ENCODE assay signal across 9 cellular contexts in genomic region chr14:73728106-73729014, GRCh38. TPM values are rescaled to one million over a fixed set of nuclear protein-coding genes. Genes with fewer than 3 reads are reported as not detected.
DNase-seq lines count a peak whose midpoint lies in the region; ATAC-seq and TF ChIP-seq lines count a peak whose summit lies in the region.
"Had no signal": no experiment of that assay in that cellular context is flagged by ENCODE, and none has a peak within 500 bp of the region (broad histone marks: within the 10 kb centered on the region; RNA-seq: fewer than 3 reads in every experiment).

No MANE protein-coding gene starts in this region.

- DNase-seq in COR-L47 (lab: John Stamatoyannopoulos, UW) (peak; percentile 49), NCI-H524 (lab: John Stamatoyannopoulos, UW) (peak; percentile 64 to 84), left lung (peak; percentile 87 to 89)
- DNase-seq in activated CD4-positive, alpha-beta T cell treated with anti-CD3 and anti-CD28 coated beads for 4 hours = peak; percentile 82 to 94
- DNase-seq in stimulated activated CD4-positive, alpha-beta T cell treated with anti-CD3 and anti-CD28 coated beads, Interleukin-2, amount 100 ng/mL, for 48 hours = peak; percentile 93 to 94

- H3K27ac ChIP-seq in HEK293 (ENCODE audit: extremely low read depth, low read depth, low read length) = no peak overlapping the region
- H3K27ac ChIP-seq in cingulate gyrus (ENCODE audit: low read depth, low read length) = peak overlapping the region; percentile 39
- peak overlapping the region; percentile 33 to 76 for H3K27ac ChIP-seq in left lung
- H3K27ac ChIP-seq: SK-N-MC had no signal

- no peaks in the 10 kb centered on the region for H3K9me3 ChIP-seq in HEK293 (ENCODE audit: control insufficient read depth, insufficient read depth, low read depth, low read length)
- no peaks in the 10 kb centered on the region for H3K9me3 ChIP-seq in left lung

- intact Hi-C loops in left lung (cut with DNase I) = loop anchor here in 1 of 2 donors (5.0 kb wide), 1 partner anchor 99 kb away; no protein-coding TSS in a partner anchor

- H3K27me3 ChIP-seq in left lung = no peaks in the 10 kb centered on the region

- POLR2A ChIA-PET in HEK293 (lab: Yijun Ruan, JAX) = interaction anchor here (0.6 to 1.3 kb wide), 5 partner anchors 14 to 307 kb away, joined by 3 to 6 read pairs (median 3); partner anchors contain the start of genes PNMA1 and ZNF410

- peak; percentile 44; the same call in 1 of the 2 replicates for TF ChIP-seq CTCF in HEK293 (tag by site-specific recombination; IDR thresholded peaks at IDR 0.05)
- TF ChIP-seq CTCF in left lung (IDR thresholded peaks at IDR 0.05) = peak; percentile 87 to 96

- H3K4me1 ChIP-seq in HEK293 (ENCODE audit: control insufficient read depth, insufficient read depth, low read length) (0 out of 2 replicates have a peak, but pooled peaks cover 3% of the 10 kb centered on the region), left lung (peaks cover 23 to 60% of the 10 kb centered on the region in 2 donors)

- ATAC-seq in left lung (peak; percentile 90), HG03039 (IDR thresholded peaks at IDR 0.05; ENCODE audit: unreplicated experiment) (no peak)

- CTCF ChIA-PET in HEK293 (lab: Yijun Ruan, JAX) = interaction anchor here (0.5 to 3.8 kb wide), 39 partner anchors 10 to 561 kb away, joined by 3 to 35 read pairs (median 3); partner anchors contain the start of gene ZNF410

- H3K36me3 ChIP-seq in HEK293 (ENCODE audit: control insufficient read depth in 2 of 2, insufficient read depth in 1 of 2, low read length in 2 of 2) = peaks cover 19 to 92% of the 10 kb centered on the region in 2 experiments
- H3K36me3 ChIP-seq in left lung = peaks cover 0 to 77% of the 10 kb centered on the region in 2 donors

- no peak overlapping the region for H3K4me3 ChIP-seq in HEK293 (ENCODE audit: low read depth, low read length)
- H3K4me3 ChIP-seq in left lung = no peak overlapping the region
- H3K4me3 ChIP-seq: SK-N-MC had no signal

TF ChIP-seq in HEK293, 187 proteins besides CTCF, POLR2A, EP300 and RAD21:
- TF ChIP-seq ZNF416 (tag by site-specific recombination; IDR thresholded peaks at IDR 0.05) (no peak), ZNF654 (tag by site-specific recombination; IDR thresholded peaks at IDR 0.05; ENCODE audit: low read depth) (peak; percentile 55), SP7 (tag by site-specific recombination; IDR thresholded peaks at IDR 0.05) (0 out of 2 replicates have a peak, but pooled peaks have one; percentile 29), ZNF768 (tag by site-specific recombination; IDR thresholded peaks at IDR 0.05) (no peak), SALL2 (tag by site-specific recombination; IDR thresholded peaks at IDR 0.05; ENCODE audit: borderline replicate concordance) (no peak), ZNF341 (tag by site-specific recombination; IDR thresholded peaks at IDR 0.05; ENCODE audit: low read depth) (no peak), ZNF548 (tag by site-specific recombination; IDR thresholded peaks at IDR 0.05) (no peak), ZNF362 (tag by site-specific recombination; IDR thresholded peaks at IDR 0.05) (no peak), MEIS1 (CRISPR knock-in tag; IDR thresholded peaks at IDR 0.05; ENCODE audit: borderline replicate concordance) (no peak), PRDM6 (tag by site-specific recombination; IDR thresholded peaks at IDR 0.05) (no peak), BCL11B (tag by site-specific recombination; IDR thresholded peaks at IDR 0.05; ENCODE audit: low read depth) (0 out of 2 replicates have a peak, but pooled peaks have one; percentile 68), ZNF48 (tag by site-specific recombination; IDR thresholded peaks at IDR 0.05) (no peak), IKZF3 (tag by site-specific recombination; IDR thresholded peaks at IDR 0.05) (no peak), ZNF324 (tag by site-specific recombination; IDR thresholded peaks at IDR 0.05) (no peak), ZEB2 (tag by site-specific recombination; IDR thresholded peaks at IDR 0.05) (0 out of 2 replicates have a peak, but pooled peaks have one; percentile 23)

RNA-seq across cellular contexts. Expression of gene PNMA1, which starts 14.2 kb away (rescaled TPM):
- 10 to 100 TPM; 30.8 to 32.4 TPM for total RNA-seq in left lung
